ENCODE assay signal across 1 cellular context in genomic region chr3:125331243-125331642, GRCh38.
TF ChIP-seq lines count a peak whose summit lies in the region.

No MANE protein-coding gene starts in this region.

TF ChIP-seq in IMR-90, 13 proteins besides CTCF, POLR2A, EP300 and RAD21:
- TF ChIP-seq RCOR1 (IDR thresholded peaks at IDR 0.05; ENCODE audit: insufficient replicate concordance, low read length) (no peak), RFX5 (IDR thresholded peaks at IDR 0.05; ENCODE audit: low read depth, low read length) (no peak)
